16 cellular contexts compared by ENCODE assay signal in genomic region chr2:46039543-46040303, GRCh38.
"Had no signal": no experiment of that assay in that cellular context is flagged by ENCODE, and none has a peak within 500 bp of the region (broad histone marks: within the 10 kb centered on the region; RNA-seq: fewer than 3 reads in every experiment).

No MANE protein-coding gene starts in this region.

- FAIRE-seq: small intestine, TTC549 had no signal

- H3K36me3 ChIP-seq: colonic mucosa, gastroesophageal sphincter, ovary, tibial nerve had no signal

- H3K9me3 ChIP-seq: colonic mucosa, gastroesophageal sphincter, ovary, tibial nerve had no signal

- H3K27me3 ChIP-seq: colonic mucosa, gastroesophageal sphincter, ovary, tibial nerve had no signal

- H3K4me3 ChIP-seq: colonic mucosa, gastroesophageal sphincter, ovary, tibial nerve had no signal

- ATAC-seq: gastroesophageal sphincter had no signal

- H3K27ac ChIP-seq: colonic mucosa, gastroesophageal sphincter, ovary, tibial nerve had no signal

- DNase-seq: activated CD4-positive, alpha-beta T cell treated with anti-CD3 and anti-CD28 coated beads, Interleukin-2, amount 50 U/mL, for 1 hour; activated CD4-positive, CD25-positive, alpha-beta regulatory T cell; activated naive CD4-positive, alpha-beta T cell treated with Interleukin-2 at 50 U/mL for 16 hours; activated T-cell treated with anti-CD3 and anti-CD28 coated beads, Interleukin-2, amount 50 U/mL, for 48 hours; caudate nucleus; colonic mucosa; effector CD4-positive, alpha-beta T cell; hippocampal formation; ovary; retina; SIG-M5; small intestine; T-helper 2 cell had no signal
